2 cellular contexts compared by ENCODE assay signal in the genomic region with DNA sequence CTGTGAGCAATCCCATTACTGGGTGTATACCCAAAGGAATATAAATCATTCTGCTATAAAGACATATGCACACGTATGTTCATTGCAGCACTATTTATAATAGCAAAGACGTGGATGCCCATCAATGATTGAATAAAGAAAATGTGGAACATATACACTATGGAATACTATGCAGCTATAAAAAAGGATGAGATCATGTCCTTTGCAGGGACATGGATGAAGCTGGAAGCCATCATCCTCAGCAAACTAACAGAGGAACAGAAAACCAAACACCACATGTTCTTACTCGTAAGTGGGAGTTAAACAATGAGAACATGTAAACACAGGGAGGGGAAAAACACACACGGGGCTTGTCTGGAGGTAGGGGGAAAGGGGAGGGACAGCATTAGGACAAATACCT.
TF ChIP-seq lines count a peak whose summit lies in the region.

No MANE protein-coding gene starts in this region.

TF ChIP-seq in HEK293, 187 proteins besides CTCF, POLR2A, EP300 and RAD21:
- TF ChIP-seq, protein P1, sequence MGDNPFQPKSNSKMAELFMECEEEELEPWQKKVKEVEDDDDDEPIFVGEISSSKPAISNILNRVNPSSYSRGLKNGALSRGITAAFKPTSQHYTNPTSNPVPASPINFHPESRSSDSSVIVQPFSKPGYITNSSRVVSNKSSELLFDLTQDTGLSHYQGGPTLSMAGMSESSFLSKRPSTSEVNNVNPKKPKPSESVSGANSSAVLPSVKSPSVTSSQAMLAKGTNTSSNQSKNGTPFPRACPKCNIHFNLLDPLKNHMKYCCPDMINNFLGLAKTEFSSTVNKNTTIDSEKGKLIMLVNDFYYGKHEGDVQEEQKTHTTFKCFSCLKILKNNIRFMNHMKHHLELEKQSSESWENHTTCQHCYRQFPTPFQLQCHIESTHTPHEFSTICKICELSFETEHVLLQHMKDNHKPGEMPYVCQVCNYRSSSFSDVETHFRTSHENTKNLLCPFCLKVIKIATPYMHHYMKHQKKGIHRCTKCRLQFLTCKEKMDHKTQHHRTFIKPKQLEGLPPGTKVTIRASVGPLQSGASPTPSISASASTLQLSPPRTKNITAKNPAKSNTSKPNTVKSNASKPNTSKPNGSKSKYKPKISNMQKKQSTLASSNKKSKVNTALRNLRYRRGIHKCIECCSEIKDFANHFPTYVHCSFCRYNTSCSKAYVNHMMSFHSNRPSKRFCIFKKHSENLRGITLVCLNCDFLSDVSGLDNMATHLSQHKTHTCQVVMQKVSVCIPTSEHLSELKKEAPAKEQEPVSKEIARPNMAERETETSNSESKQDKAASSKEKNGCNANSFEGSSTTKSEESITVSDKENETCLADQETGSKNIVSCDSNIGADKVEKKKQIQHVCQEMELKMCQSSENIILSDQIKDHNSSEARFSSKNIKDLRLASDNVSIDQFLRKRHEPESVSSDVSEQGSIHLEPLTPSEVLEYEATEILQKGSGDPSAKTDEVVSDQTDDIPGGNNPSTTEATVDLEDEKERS (tag by site-specific recombination; IDR thresholded peaks at IDR 0.05), result peak; percentile 35; the same call in 1 of the 2 replicates
- peak; percentile 97 for TF ChIP-seq ZNF146 (tag by site-specific recombination; IDR thresholded peaks at IDR 0.05)

TF ChIP-seq in K562, 482 proteins besides CTCF, POLR2A, EP300 and RAD21:
- TF ChIP-seq RBM25 (IDR thresholded peaks at IDR 0.05; ENCODE audit: low read depth, low read length, severe bottlenecking) (peak; percentile 45), BCOR (IDR thresholded peaks at IDR 0.05) (peak; percentile 57; the same call in 1 of the 2 replicates), ZNF146 (CRISPR knock-in tag; IDR thresholded peaks at IDR 0.05; ENCODE audit: unreplicated experiment) (peak; percentile 83)
